ENCODE assay signal across 17 cellular contexts in the genomic region with DNA sequence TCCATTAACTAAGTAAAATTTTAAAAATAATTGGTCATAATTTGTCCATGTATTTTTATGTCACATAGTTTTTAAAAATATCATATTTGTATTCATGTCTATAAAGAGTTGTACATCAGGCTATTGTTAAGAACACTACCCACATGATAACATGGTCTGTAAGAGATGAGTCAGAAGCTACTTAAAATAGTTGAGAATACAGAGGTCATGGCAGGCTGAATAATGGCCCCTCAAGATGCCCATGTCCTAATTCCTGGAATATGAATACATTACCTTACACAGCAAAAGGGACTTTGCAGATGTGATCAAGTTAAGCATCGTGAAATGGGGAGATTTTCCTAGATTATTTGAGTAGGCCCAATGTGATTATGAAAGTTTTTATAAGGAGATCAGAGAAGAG.
A peak's percentile ranks its signal among the peaks of the same experiment; 100 is the strongest.
DNase-seq lines count a peak whose midpoint lies in the region; ATAC-seq and TF ChIP-seq lines count a peak whose summit lies in the region.
"Had no signal": no experiment of that assay in that cellular context is flagged by ENCODE, and none has a peak within 500 bp of the region (broad histone marks: within the 10 kb centered on the region; RNA-seq: fewer than 3 reads in every experiment).

No MANE protein-coding gene starts in this region.

- no peak for ATAC-seq in HG03280 (IDR thresholded peaks at IDR 0.05; ENCODE audit: unreplicated experiment)
- ATAC-seq in GM21786 (IDR thresholded peaks at IDR 0.05; ENCODE audit: unreplicated experiment) = no peak
- ATAC-seq: activated T-helper 17 cell treated with anti-CD3 and anti-CD28 coated beads, Interleukin-2, amount 50 U/mL, for 72 hours; stimulated activated effector memory CD8-positive, alpha-beta T cell treated with anti-CD3 and anti-CD28 coated beads, Interleukin-12 subunit alpha, Interleukin-12 subunit beta, amount 100 ng/mL, for 72 hours; upper lobe of right lung had no signal

- H3K27ac ChIP-seq in 22Rv1 = peak overlapping the region; percentile 67
- H3K27ac ChIP-seq: adrenal gland, ovary, upper lobe of right lung had no signal

- no peak overlapping the region for H3K4me3 ChIP-seq in fibroblast of pulmonary artery (replicated peaks; ENCODE audit: low read depth, low read length)
- H3K4me3 ChIP-seq: adrenal gland, ovary, upper lobe of right lung had no signal

- DNase-seq in HCEC 1CT (peak; percentile 77), RKO (ENCODE audit: low spot score) (peak; percentile 18), fibroblast of pulmonary artery (ENCODE audit: low read depth) (peak; percentile 64), NCI-H1930 (lab: John Stamatoyannopoulos, UW) (no peak)
- no peak for DNase-seq in stimulated activated CD4-positive, alpha-beta T cell treated with anti-CD3 and anti-CD28 coated beads, Interleukin-2, amount 100 ng/mL, for 48 hours
- DNase-seq: activated CD8-positive, alpha-beta memory T cell treated with anti-CD3 and anti-CD28 coated beads for 24 hours; adrenal gland; left colon; NCI-H2081 treated with DMSO at 0.1 percent for 48 hours; ovary; RPMI8226; upper lobe of right lung had no signal

- TF ChIP-seq CTCF in 22Rv1 (IDR thresholded peaks at IDR 0.05) = no peak
- TF ChIP-seq CTCF in fibroblast of pulmonary artery (IDR thresholded peaks at IDR 0.05; ENCODE audit: low read length, missing control alignments) = no peak

Comparison
In these comparisons a context has a peak if more than half of its experiments do, and no peak if none do; other contexts are left out.
1. DNase-seq: peak in HCEC 1CT (single experiment), RKO (single experiment) and fibroblast of pulmonary artery (single experiment); none in stimulated activated CD4-positive, alpha-beta T cell treated with anti-CD3 and anti-CD28 coated beads, Interleukin-2, amount 100 ng/mL, for 48 hours (0 of 2) and NCI-H1930 (0 of 2).